Comparison of ENCODE assay signal across 1 cellular context in the genomic region with DNA sequence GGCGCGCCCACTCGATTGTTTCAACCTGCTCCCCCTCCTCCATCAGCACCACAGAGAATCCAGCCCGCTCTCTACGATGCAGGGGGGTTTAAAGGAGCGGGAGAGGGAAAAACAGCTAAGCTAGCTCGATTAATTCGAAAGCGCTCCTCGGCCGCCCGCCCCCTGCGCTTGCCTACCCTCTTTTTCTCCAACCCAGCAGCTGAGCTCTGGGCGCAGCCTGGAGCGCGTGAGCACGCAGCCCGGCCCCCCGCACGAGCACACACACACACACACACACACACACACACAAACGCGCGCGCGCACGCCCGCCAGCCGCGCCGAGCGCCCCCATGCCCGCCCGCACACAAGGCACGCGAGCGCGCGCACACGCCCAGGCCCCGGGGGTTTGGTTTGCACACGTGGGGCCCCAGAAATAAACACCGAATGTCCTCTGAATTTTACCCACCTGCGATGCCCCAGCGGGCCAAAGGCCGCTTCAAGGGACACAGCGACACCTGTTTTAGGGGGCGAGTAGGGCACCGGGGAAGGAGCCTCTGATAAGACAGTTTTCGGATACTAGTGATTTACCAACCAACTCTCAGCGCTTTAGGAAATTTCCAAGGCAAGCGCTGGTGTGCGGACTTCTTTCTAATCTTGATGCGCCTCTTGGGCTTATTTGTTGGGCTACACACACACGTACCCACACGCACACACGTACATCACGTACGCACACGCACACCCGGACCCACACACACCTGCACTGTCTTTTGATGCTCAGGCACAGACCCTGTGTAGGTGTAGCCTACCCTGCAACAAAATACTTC.
TF ChIP-seq lines count a peak whose summit lies in the region.

No MANE protein-coding gene starts in this region.

TF ChIP-seq in HEK293, 187 proteins besides CTCF, POLR2A, EP300 and RAD21 (continued from another document and continues in another):
- TF ChIP-seq, protein P1, sequence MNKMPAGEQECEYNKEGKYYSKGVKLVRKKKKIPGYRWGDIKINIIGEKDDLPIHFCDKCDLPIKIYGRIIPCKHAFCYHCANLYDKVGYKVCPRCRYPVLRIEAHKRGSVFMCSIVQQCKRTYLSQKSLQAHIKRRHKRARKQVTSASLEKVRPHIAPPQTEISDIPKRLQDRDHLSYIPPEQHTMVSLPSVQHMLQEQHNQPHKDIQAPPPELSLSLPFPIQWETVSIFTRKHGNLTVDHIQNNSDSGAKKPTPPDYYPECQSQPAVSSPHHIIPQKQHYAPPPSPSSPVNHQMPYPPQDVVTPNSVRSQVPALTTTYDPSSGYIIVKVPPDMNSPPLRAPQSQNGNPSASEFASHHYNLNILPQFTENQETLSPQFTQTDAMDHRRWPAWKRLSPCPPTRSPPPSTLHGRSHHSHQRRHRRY (tag by site-specific recombination; IDR thresholded peaks at IDR 0.05) = no peak
- TF ChIP-seq ZNF521 (tag by site-specific recombination; IDR thresholded peaks at IDR 0.05) (no peak), ZNF548 (tag by site-specific recombination; IDR thresholded peaks at IDR 0.05) (no peak), BCL11A (tag by site-specific recombination; IDR thresholded peaks at IDR 0.05; ENCODE audit: low read depth) (no peak), ZNF426 (tag by site-specific recombination; IDR thresholded peaks at IDR 0.05) (no peak), ZNF202 (tag by site-specific recombination; IDR thresholded peaks at IDR 0.05; ENCODE audit: borderline replicate concordance) (no peak), ZNF530 (tag by site-specific recombination; IDR thresholded peaks at IDR 0.05; ENCODE audit: low read depth) (no peak), ZFP3 (tag by site-specific recombination; IDR thresholded peaks at IDR 0.05; ENCODE audit: low read depth) (no peak), ZNF837 (tag by site-specific recombination; IDR thresholded peaks at IDR 0.05) (peak; percentile 59; the same call in 1 of the 2 replicates), ZNF37A (tag by site-specific recombination; IDR thresholded peaks at IDR 0.05) (no peak), PRDM1 (tag by site-specific recombination; IDR thresholded peaks at IDR 0.05) (no peak), ZNF211 (tag by site-specific recombination; IDR thresholded peaks at IDR 0.05; ENCODE audit: low read depth) (no peak), ZNF433 (tag by site-specific recombination; IDR thresholded peaks at IDR 0.05; ENCODE audit: low read depth) (no peak), ZSCAN30 (tag by site-specific recombination; IDR thresholded peaks at IDR 0.05) (peak; percentile 70; the same call in 1 of the 2 replicates), ZNF658 (tag by site-specific recombination; IDR thresholded peaks at IDR 0.05) (0 out of 2 replicates have a peak, but pooled peaks have one; percentile 63), ZNF571 (tag by site-specific recombination; IDR thresholded peaks at IDR 0.05) (no peak), ZNF24 (tag by site-specific recombination; IDR thresholded peaks at IDR 0.05) (no peak), ZNF660 (tag by site-specific recombination; IDR thresholded peaks at IDR 0.05) (peak; percentile 89; the same call in 1 of the 2 replicates), ZNF792 (tag by site-specific recombination; IDR thresholded peaks at IDR 0.05) (no peak), SP2 (tag by site-specific recombination; IDR thresholded peaks at IDR 0.05) (peak; percentile 54), ZNF157 (tag by site-specific recombination; IDR thresholded peaks at IDR 0.05) (no peak), ZNF48 (tag by site-specific recombination; IDR thresholded peaks at IDR 0.05) (no peak), ZNF341 (tag by site-specific recombination; IDR thresholded peaks at IDR 0.05; ENCODE audit: low read depth) (0 out of 2 replicates have a peak, but pooled peaks have one; percentile 5), ZNF223 (tag by site-specific recombination; IDR thresholded peaks at IDR 0.05) (no peak), ZNF747 (tag by site-specific recombination; IDR thresholded peaks at IDR 0.05) (no peak), SCRT2 (tag by site-specific recombination; IDR thresholded peaks at IDR 0.05) (no peak), ZNF514 (tag by site-specific recombination; IDR thresholded peaks at IDR 0.05) (no peak), ZNF670 (tag by site-specific recombination; IDR thresholded peaks at IDR 0.05; ENCODE audit: low read depth) (0 out of 2 replicates have a peak, but pooled peaks have one; percentile 23), MEIS1 (CRISPR knock-in tag; IDR thresholded peaks at IDR 0.05; ENCODE audit: borderline replicate concordance) (no peak), ZNF214 (tag by site-specific recombination; IDR thresholded peaks at IDR 0.05; ENCODE audit: borderline replicate concordance) (no peak), TCF7L2 (IDR thresholded peaks at IDR 0.05; ENCODE audit: borderline replicate concordance, low read depth, low read length) (no peak), ZEB2 (tag by site-specific recombination; IDR thresholded peaks at IDR 0.05) (no peak), ZNF324 (tag by site-specific recombination; IDR thresholded peaks at IDR 0.05) (no peak), ZNF394 (tag by site-specific recombination; IDR thresholded peaks at IDR 0.05; ENCODE audit: borderline replicate concordance) (no peak; the same call in 1 of the 2 replicates), ZNF76 (tag by site-specific recombination; IDR thresholded peaks at IDR 0.05; ENCODE audit: borderline replicate concordance, low read depth) (no peak), ZNF585B (tag by site-specific recombination; IDR thresholded peaks at IDR 0.05) (no peak), ZNF23 (tag by site-specific recombination; IDR thresholded peaks at IDR 0.05; ENCODE audit: borderline replicate concordance) (no peak), ZNF2 (tag by site-specific recombination; IDR thresholded peaks at IDR 0.05) (no peak)
- TF ChIP-seq, protein P2, sequence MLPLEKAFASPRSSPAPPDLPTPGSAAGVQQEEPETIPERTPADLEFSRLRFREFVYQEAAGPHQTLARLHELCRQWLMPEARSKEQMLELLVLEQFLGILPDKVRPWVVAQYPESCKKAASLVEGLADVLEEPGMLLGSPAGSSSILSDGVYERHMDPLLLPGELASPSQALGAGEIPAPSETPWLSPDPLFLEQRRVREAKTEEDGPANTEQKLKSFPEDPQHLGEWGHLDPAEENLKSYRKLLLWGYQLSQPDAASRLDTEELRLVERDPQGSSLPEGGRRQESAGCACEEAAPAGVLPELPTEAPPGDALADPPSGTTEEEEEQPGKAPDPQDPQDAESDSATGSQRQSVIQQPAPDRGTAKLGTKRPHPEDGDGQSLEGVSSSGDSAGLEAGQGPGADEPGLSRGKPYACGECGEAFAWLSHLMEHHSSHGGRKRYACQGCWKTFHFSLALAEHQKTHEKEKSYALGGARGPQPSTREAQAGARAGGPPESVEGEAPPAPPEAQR (tag by site-specific recombination; IDR thresholded peaks at IDR 0.05) = peak; percentile 81; the same call in 1 of the 2 replicates
- TF ChIP-seq, protein P3, sequence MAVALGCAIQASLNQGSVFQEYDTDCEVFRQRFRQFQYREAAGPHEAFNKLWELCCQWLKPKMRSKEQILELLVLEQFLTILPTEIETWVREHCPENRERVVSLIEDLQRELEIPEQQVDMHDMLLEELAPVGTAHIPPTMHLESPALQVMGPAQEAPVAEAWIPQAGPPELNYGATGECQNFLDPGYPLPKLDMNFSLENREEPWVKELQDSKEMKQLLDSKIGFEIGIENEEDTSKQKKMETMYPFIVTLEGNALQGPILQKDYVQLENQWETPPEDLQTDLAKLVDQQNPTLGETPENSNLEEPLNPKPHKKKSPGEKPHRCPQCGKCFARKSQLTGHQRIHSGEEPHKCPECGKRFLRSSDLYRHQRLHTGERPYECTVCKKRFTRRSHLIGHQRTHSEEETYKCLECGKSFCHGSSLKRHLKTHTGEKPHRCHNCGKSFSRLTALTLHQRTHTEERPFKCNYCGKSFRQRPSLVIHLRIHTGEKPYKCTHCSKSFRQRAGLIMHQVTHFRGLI (tag by site-specific recombination; IDR thresholded peaks at IDR 0.05) = peak; percentile 77
- TF ChIP-seq, protein P4, sequence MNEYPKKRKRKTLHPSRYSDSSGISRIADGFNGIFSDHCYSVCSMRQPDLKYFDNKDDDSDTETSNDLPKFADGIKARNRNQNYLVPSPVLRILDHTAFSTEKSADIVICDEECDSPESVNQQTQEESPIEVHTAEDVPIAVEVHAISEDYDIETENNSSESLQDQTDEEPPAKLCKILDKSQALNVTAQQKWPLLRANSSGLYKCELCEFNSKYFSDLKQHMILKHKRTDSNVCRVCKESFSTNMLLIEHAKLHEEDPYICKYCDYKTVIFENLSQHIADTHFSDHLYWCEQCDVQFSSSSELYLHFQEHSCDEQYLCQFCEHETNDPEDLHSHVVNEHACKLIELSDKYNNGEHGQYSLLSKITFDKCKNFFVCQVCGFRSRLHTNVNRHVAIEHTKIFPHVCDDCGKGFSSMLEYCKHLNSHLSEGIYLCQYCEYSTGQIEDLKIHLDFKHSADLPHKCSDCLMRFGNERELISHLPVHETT (tag by site-specific recombination; IDR thresholded peaks at IDR 0.05) = no peak
- TF ChIP-seq, protein P5, sequence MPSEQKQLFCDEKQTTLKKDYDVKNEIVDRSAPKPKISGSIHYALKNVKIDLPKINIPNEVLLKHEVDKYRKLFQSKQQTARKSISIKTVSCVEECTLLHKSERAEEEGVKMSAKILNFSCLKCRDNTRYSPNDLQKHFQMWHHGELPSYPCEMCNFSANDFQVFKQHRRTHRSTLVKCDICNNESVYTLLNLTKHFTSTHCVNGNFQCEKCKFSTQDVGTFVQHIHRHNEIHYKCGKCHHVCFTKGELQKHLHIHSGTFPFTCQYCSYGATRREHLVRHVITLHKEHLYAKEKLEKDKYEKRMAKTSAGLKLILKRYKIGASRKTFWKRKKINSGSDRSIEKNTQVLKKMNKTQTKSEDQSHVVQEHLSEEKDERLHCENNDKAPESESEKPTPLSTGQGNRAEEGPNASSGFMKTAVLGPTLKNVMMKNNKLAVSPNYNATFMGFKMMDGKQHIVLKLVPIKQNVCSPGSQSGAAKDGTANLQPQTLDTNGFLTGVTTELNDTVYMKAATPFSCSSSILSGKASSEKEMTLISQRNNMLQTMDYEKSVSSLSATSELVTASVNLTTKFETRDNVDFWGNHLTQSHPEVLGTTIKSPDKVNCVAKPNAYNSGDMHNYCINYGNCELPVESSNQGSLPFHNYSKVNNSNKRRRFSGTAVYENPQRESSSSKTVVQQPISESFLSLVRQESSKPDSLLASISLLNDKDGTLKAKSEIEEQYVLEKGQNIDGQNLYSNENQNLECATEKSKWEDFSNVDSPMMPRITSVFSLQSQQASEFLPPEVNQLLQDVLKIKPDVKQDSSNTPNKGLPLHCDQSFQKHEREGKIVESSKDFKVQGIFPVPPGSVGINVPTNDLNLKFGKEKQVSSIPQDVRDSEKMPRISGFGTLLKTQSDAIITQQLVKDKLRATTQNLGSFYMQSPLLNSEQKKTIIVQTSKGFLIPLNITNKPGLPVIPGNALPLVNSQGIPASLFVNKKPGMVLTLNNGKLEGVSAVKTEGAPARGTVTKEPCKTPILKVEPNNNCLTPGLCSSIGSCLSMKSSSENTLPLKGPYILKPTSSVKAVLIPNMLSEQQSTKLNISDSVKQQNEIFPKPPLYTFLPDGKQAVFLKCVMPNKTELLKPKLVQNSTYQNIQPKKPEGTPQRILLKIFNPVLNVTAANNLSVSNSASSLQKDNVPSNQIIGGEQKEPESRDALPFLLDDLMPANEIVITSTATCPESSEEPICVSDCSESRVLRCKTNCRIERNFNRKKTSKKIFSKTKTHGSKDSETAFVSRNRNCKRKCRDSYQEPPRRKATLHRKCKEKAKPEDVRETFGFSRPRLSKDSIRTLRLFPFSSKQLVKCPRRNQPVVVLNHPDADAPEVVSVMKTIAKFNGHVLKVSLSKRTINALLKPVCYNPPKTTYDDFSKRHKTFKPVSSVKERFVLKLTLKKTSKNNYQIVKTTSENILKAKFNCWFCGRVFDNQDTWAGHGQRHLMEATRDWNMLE (tag by site-specific recombination; conservative IDR thresholded peaks at IDR 0.05; ENCODE audit: low read depth) = no peak
- TF ChIP-seq, protein P6, sequence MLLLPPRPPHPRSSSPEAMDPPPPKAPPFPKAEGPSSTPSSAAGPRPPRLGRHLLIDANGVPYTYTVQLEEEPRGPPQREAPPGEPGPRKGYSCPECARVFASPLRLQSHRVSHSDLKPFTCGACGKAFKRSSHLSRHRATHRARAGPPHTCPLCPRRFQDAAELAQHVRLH (tag by site-specific recombination; IDR thresholded peaks at IDR 0.05) = no peak
- TF ChIP-seq, protein P7, sequence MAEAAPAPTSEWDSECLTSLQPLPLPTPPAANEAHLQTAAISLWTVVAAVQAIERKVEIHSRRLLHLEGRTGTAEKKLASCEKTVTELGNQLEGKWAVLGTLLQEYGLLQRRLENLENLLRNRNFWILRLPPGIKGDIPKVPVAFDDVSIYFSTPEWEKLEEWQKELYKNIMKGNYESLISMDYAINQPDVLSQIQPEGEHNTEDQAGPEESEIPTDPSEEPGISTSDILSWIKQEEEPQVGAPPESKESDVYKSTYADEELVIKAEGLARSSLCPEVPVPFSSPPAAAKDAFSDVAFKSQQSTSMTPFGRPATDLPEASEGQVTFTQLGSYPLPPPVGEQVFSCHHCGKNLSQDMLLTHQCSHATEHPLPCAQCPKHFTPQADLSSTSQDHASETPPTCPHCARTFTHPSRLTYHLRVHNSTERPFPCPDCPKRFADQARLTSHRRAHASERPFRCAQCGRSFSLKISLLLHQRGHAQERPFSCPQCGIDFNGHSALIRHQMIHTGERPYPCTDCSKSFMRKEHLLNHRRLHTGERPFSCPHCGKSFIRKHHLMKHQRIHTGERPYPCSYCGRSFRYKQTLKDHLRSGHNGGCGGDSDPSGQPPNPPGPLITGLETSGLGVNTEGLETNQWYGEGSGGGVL (tag by site-specific recombination; IDR thresholded peaks at IDR 0.05) = peak; percentile 91
- TF ChIP-seq, protein P8, sequence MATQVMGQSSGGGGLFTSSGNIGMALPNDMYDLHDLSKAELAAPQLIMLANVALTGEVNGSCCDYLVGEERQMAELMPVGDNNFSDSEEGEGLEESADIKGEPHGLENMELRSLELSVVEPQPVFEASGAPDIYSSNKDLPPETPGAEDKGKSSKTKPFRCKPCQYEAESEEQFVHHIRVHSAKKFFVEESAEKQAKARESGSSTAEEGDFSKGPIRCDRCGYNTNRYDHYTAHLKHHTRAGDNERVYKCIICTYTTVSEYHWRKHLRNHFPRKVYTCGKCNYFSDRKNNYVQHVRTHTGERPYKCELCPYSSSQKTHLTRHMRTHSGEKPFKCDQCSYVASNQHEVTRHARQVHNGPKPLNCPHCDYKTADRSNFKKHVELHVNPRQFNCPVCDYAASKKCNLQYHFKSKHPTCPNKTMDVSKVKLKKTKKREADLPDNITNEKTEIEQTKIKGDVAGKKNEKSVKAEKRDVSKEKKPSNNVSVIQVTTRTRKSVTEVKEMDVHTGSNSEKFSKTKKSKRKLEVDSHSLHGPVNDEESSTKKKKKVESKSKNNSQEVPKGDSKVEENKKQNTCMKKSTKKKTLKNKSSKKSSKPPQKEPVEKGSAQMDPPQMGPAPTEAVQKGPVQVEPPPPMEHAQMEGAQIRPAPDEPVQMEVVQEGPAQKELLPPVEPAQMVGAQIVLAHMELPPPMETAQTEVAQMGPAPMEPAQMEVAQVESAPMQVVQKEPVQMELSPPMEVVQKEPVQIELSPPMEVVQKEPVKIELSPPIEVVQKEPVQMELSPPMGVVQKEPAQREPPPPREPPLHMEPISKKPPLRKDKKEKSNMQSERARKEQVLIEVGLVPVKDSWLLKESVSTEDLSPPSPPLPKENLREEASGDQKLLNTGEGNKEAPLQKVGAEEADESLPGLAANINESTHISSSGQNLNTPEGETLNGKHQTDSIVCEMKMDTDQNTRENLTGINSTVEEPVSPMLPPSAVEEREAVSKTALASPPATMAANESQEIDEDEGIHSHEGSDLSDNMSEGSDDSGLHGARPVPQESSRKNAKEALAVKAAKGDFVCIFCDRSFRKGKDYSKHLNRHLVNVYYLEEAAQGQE (tag by site-specific recombination; IDR thresholded peaks at IDR 0.05) = no peak
